2 cellular contexts compared by ENCODE assay signal in genomic region chr17:58364270-58364942, GRCh38.
TF ChIP-seq lines count a peak whose summit lies in the region.

No MANE protein-coding gene starts in this region.

TF ChIP-seq in K562, 482 proteins besides CTCF, POLR2A, EP300 and RAD21 (continues in another document):
- 0 out of 2 replicates have a peak, but pooled peaks have one; percentile 36 for TF ChIP-seq KLF13 (tag; IDR thresholded peaks at IDR 0.05; ENCODE audit: borderline replicate concordance, low read depth)
- TF ChIP-seq LEF1 (IDR thresholded peaks at IDR 0.05) = peak; percentile 88
- 0 out of 2 replicates have a peak, but pooled peaks have one; percentile 42 for TF ChIP-seq FOXP1 (CRISPR knock-in tag; IDR thresholded peaks at IDR 0.05)
- no peak for TF ChIP-seq ZFP36 (IDR thresholded peaks at IDR 0.05; ENCODE audit: low read depth, low read length, partially characterized antibody)
- peak; percentile 60; the same call in 1 of the 2 replicates for TF ChIP-seq STAT5A (IDR thresholded peaks at IDR 0.05; ENCODE audit: borderline replicate concordance, low read length)
- no peak for TF ChIP-seq SMAD2 (IDR thresholded peaks at IDR 0.05; ENCODE audit: low read depth, low read length)
- no peak for TF ChIP-seq ATF2 (CRISPR knock-in tag; IDR thresholded peaks at IDR 0.05)
- TF ChIP-seq E2F8 (IDR thresholded peaks at IDR 0.05; ENCODE audit: low read depth, partially characterized antibody) = peak; percentile 33
- TF ChIP-seq HOMEZ (CRISPR knock-in tag; IDR thresholded peaks at IDR 0.05) = no peak
- no peak for TF ChIP-seq ZNF512 (tag; IDR thresholded peaks at IDR 0.05)
- no peak for TF ChIP-seq ZZZ3 (IDR thresholded peaks at IDR 0.05)
- peak; percentile 85 for TF ChIP-seq TAL1 (IDR thresholded peaks at IDR 0.05)
- TF ChIP-seq BRD9 (IDR thresholded peaks at IDR 0.05; ENCODE audit: low read depth, partially characterized antibody) = peak; percentile 81
- peak; percentile 56 for TF ChIP-seq TOE1 (IDR thresholded peaks at IDR 0.05; ENCODE audit: borderline replicate concordance)
- TF ChIP-seq TOE1 (CRISPR knock-in tag; IDR thresholded peaks at IDR 0.05; ENCODE audit: borderline replicate concordance, low read depth) = no peak
- TF ChIP-seq CREM (IDR thresholded peaks at IDR 0.05; ENCODE audit: low read depth) = peak; percentile 61; the same call in 1 of the 2 replicates
- peak; percentile 18 for TF ChIP-seq POLR2B (IDR thresholded peaks at IDR 0.05; ENCODE audit: low read depth, partially characterized antibody)
- no peak for TF ChIP-seq PCBP1 (IDR thresholded peaks at IDR 0.05; ENCODE audit: low read depth, low read length, poor library complexity, severe bottlenecking)
- TF ChIP-seq ZFX (CRISPR knock-in tag; IDR thresholded peaks at IDR 0.05) = peak; percentile 86
- peak; percentile 58; the same call in 1 of the 2 replicates for TF ChIP-seq THRB (CRISPR knock-in tag; conservative IDR thresholded peaks at IDR 0.05)
- no peak for TF ChIP-seq SAP30 (IDR thresholded peaks at IDR 0.05; ENCODE audit: borderline replicate concordance, insufficient read depth, low read depth, low read length, poor library complexity, severe bottlenecking)

TF ChIP-seq in HepG2, 621 proteins besides CTCF, POLR2A, EP300 and RAD21 (continues in another document):
- TF ChIP-seq DDIT3 (CRISPR knock-in tag; IDR thresholded peaks at IDR 0.05) (no peak), PHF20 (CRISPR knock-in tag; IDR thresholded peaks at IDR 0.05) (0 out of 2 replicates have a peak, but pooled peaks have one; percentile 52), ZFP36L1 (CRISPR knock-in tag; IDR thresholded peaks at IDR 0.05) (no peak), ZNF792 (CRISPR knock-in tag; IDR thresholded peaks at IDR 0.05) (peak; percentile 17; the same call in 1 of the 2 replicates), TEAD2 (CRISPR knock-in tag; IDR thresholded peaks at IDR 0.05) (no peak), ZNF317 (CRISPR knock-in tag; IDR thresholded peaks at IDR 0.05) (peak; percentile 15; the same call in 1 of the 2 replicates), JARID2 (CRISPR knock-in tag; IDR thresholded peaks at IDR 0.05; ENCODE audit: insufficient replicate concordance) (no peak), GTF2F1 (IDR thresholded peaks at IDR 0.05; ENCODE audit: low read length) (no peak), MED8 (CRISPR knock-in tag; IDR thresholded peaks at IDR 0.05; ENCODE audit: insufficient replicate concordance) (no peak), FOXP1 (IDR thresholded peaks at IDR 0.05) (no peak), FOXP1 (CRISPR knock-in tag; IDR thresholded peaks at IDR 0.05) (peak; percentile 75; the same call in 1 of the 2 replicates), DBP (CRISPR knock-in tag; IDR thresholded peaks at IDR 0.05; ENCODE audit: not compliant biosample characterization) (no peak), TFDP1 (CRISPR knock-in tag; IDR thresholded peaks at IDR 0.05; ENCODE audit: borderline replicate concordance) (no peak), GABPB1 (CRISPR knock-in tag; IDR thresholded peaks at IDR 0.05) (no peak; the same call in 1 of the 2 replicates), PPARG (CRISPR knock-in tag; conservative IDR thresholded peaks at IDR 0.05) (no peak; the same call in none of the 2 replicates), ZNF75D (CRISPR knock-in tag; IDR thresholded peaks at IDR 0.05; ENCODE audit: borderline replicate concordance) (no peak), ZSCAN29 (CRISPR knock-in tag; conservative IDR thresholded peaks at IDR 0.05) (no peak), ZNF276 (CRISPR knock-in tag; IDR thresholded peaks at IDR 0.05; ENCODE audit: low read depth) (0 out of 2 replicates have a peak, but pooled peaks have one; percentile 27), PAWR (CRISPR knock-in tag; IDR thresholded peaks at IDR 0.05; ENCODE audit: borderline replicate concordance) (no peak), ZBTB38 (CRISPR knock-in tag; IDR thresholded peaks at IDR 0.05) (no peak), ZUFSP (CRISPR knock-in tag; IDR thresholded peaks at IDR 0.05; ENCODE audit: borderline replicate concordance) (no peak), HHEX (CRISPR knock-in tag; IDR thresholded peaks at IDR 0.05) (no peak), CCAR2 (optimal IDR thresholded peaks at IDR 0.05; ENCODE audit: low read depth, low read length) (no peak), ZNF280D (CRISPR knock-in tag; IDR thresholded peaks at IDR 0.05) (no peak), HCFC1 (IDR thresholded peaks at IDR 0.05; ENCODE audit: low read depth, low read length) (no peak), CBFB (CRISPR knock-in tag; IDR thresholded peaks at IDR 0.05) (0 out of 2 replicates have a peak, but pooled peaks have one; percentile 13), ZNF530 (CRISPR knock-in tag; IDR thresholded peaks at IDR 0.05; ENCODE audit: low read depth) (no peak), ZNF232 (CRISPR knock-in tag; IDR thresholded peaks at IDR 0.05; ENCODE audit: borderline replicate concordance) (no peak), TMF1 (CRISPR knock-in tag; IDR thresholded peaks at IDR 0.05; ENCODE audit: low read depth) (0 out of 2 replicates have a peak, but pooled peaks have one; percentile 55), EZH2 (conservative IDR thresholded peaks at IDR 0.05; ENCODE audit: low read depth, low read length) (no peak), MXD1 (CRISPR knock-in tag; IDR thresholded peaks at IDR 0.05) (no peak), ZNF839 (CRISPR knock-in tag; IDR thresholded peaks at IDR 0.05; ENCODE audit: borderline replicate concordance) (no peak), MTA3 (CRISPR knock-in tag; IDR thresholded peaks at IDR 0.05) (no peak), ELF4 (CRISPR knock-in tag; IDR thresholded peaks at IDR 0.05; ENCODE audit: borderline replicate concordance) (no peak), XRCC5 (optimal IDR thresholded peaks at IDR 0.05; ENCODE audit: low read length) (peak; percentile 13), AFF4 (CRISPR knock-in tag; IDR thresholded peaks at IDR 0.05) (no peak), GFI1 (CRISPR knock-in tag; IDR thresholded peaks at IDR 0.05; ENCODE audit: borderline replicate concordance) (peak; percentile 99)
